17 cellular contexts compared by ENCODE assay signal in genomic region chr20:62351469-62352401, GRCh38. TPM values are rescaled to one million over a fixed set of nuclear protein-coding genes. Genes with fewer than 3 reads are reported as not detected.
A peak's percentile ranks its signal among the peaks of the same experiment; 100 is the strongest.
DNase-seq lines count a peak whose midpoint lies in the region; ATAC-seq, FAIRE-seq and TF ChIP-seq lines count a peak whose summit lies in the region.
"Had no signal": no experiment of that assay in that cellular context is flagged by ENCODE, and none has a peak within 500 bp of the region (broad histone marks: within the 10 kb centered on the region; RNA-seq: fewer than 3 reads in every experiment).

No MANE protein-coding gene starts in this region.

- peaks cover 4% of the 10 kb centered on the region for H3K36me3 Mint-ChIP-seq in T-helper 2 cell treated with Interferon-gamma antibody and Interleukin-4, amounts not matched to agents 5 μg/mL and 100 μg/mL, for 36 hours (ENCODE audit: low read depth)

- H3K4me1 ChIP-seq in heart right ventricle (peaks cover 24 to 48% (median 37%) of the 10 kb centered on the region in 9 donors), prostate gland (replicated peaks) (peaks cover 41% of the 10 kb centered on the region)

- no peak overlapping the region for H3K27ac Mint-ChIP-seq in T-helper 2 cell treated with Interferon-gamma antibody and Interleukin-4, amounts not matched to agents 5 μg/mL and 100 μg/mL, for 36 hours
- H3K27ac Mint-ChIP-seq: H9; nephron; progenitor cell of endocrine pancreas; stimulated activated memory B cell treated with anti-CD40 and anti-IgM and Interleukin-4, amounts not matched to agents 10 μg/mL and 1 μg/mL and 100 μg/mL, for 72 hours had no signal

- no peaks in the 10 kb centered on the region for H3K4me1 Mint-ChIP-seq in T-helper 2 cell treated with Interferon-gamma antibody and Interleukin-4, amounts not matched to agents 5 μg/mL and 100 μg/mL, for 36 hours (ENCODE audit: low read depth)

- no peak overlapping the region for H3K4me3 Mint-ChIP-seq in T-helper 2 cell treated with Interferon-gamma antibody and Interleukin-4, amounts not matched to agents 5 μg/mL and 100 μg/mL, for 36 hours
- H3K4me3 Mint-ChIP-seq: H9; nephron; stimulated activated memory B cell treated with anti-CD40 and anti-IgM and Interleukin-4, amounts not matched to agents 10 μg/mL and 1 μg/mL and 100 μg/mL, for 72 hours had no signal

- TF ChIP-seq POLR2A in prostate gland (IDR thresholded peaks at IDR 0.05) = no peak

- H3K27me3 ChIP-seq in heart right ventricle (peaks cover 0 to 8% (median 0%) of the 10 kb centered on the region in 7 donors), prostate gland (replicated peaks; ENCODE audit: insufficient read depth) (no peaks in the 10 kb centered on the region)
- H3K27me3 ChIP-seq: BE2C had no signal

- H3K9me3 ChIP-seq in heart right ventricle (peaks cover 0 to 9% (median 0%) of the 10 kb centered on the region in 11 donors), prostate gland (no peaks in the 10 kb centered on the region)
- H3K9me3 ChIP-seq: BE2C had no signal

- no peaks in the 10 kb centered on the region for H3K27me3 Mint-ChIP-seq in T-helper 2 cell treated with Interferon-gamma antibody and Interleukin-4, amounts not matched to agents 5 μg/mL and 100 μg/mL, for 36 hours (ENCODE audit: low read depth)
- H3K27me3 Mint-ChIP-seq: progenitor cell of endocrine pancreas; stimulated activated memory B cell treated with anti-CD40 and anti-IgM and Interleukin-4, amounts not matched to agents 10 μg/mL and 1 μg/mL and 100 μg/mL, for 72 hours had no signal

- H3K27ac ChIP-seq in VCaP (peak overlapping the region; percentile 31), heart right ventricle (peak overlapping the region in 6 of 10 donors; percentile 68 to 98 (median 85)), prostate gland (peak overlapping the region; percentile 62 to 65)
- H3K27ac ChIP-seq: KMS-11, SK-N-MC had no signal

- peaks cover 3 to 59% (median 22%) of the 10 kb centered on the region in 9 donors for H3K36me3 ChIP-seq in heart right ventricle
- H3K36me3 ChIP-seq in prostate gland = peaks cover 0 to 6% of the 10 kb centered on the region in 2 donors
- H3K36me3 ChIP-seq: BE2C had no signal

- TF ChIP-seq CTCF in VCaP (conservative IDR thresholded peaks at IDR 0.05) (no peak), heart right ventricle (IDR thresholded peaks at IDR 0.05) (no peak), prostate gland (IDR thresholded peaks at IDR 0.05) (no peak)

- peaks cover 13% of the 10 kb centered on the region for H3K9me3 Mint-ChIP-seq in T-helper 2 cell treated with Interferon-gamma antibody and Interleukin-4, amounts not matched to agents 5 μg/mL and 100 μg/mL, for 36 hours

- DNase-seq in heart right ventricle (peak in 1 of 2 donors; percentile 21), prostate gland (ENCODE audit: low spot score) (no peak), urothelium cell line (ENCODE audit: low spot score) (no peak), SIG-M5 (lab: John Stamatoyannopoulos, UW) (no peak), RKO (ENCODE audit: low spot score) (no peak)
- no peak for DNase-seq in T-helper 2 cell treated with Interferon-gamma antibody and Interleukin-4, amounts not matched to agents 5 μg/mL and 100 μg/mL, for 36 hours (ENCODE audit: low spot score)
- DNase-seq: erythroblast, H9, T-helper 9 cell had no signal

- no peak overlapping the region for H3K4me3 ChIP-seq in heart right ventricle
- no peak overlapping the region for H3K4me3 ChIP-seq in prostate gland
- H3K4me3 ChIP-seq: SK-N-MC had no signal

- peak in 1 of 8 donors; percentile 2 for ATAC-seq in heart right ventricle
- ATAC-seq: activated CD4-positive, CD25-positive, alpha-beta regulatory T cell treated with anti-CD3 and anti-CD28 coated beads, Interleukin-2, amount 50 U/mL, for 24 hours; stimulated activated memory B cell treated with anti-CD40 and anti-IgM and Interleukin-4, amounts not matched to agents 10 μg/mL and 1 μg/mL and 100 μg/mL, for 72 hours had no signal

- 92% methylated on average over 60 of the region's 60 CpGs for WGBS in heart right ventricle, 2 donors
- WGBS in prostate gland = 85% methylated on average over 60 of the region's 60 CpGs

- intact Hi-C loops in heart right ventricle (cut with DNase I) = loop anchor here in 2 of 10 donors (2.0 to 5.0 kb wide), 4 partner anchors 25 to 44 kb away; no protein-coding TSS in a partner anchor
- intact Hi-C loops in prostate gland (cut with DNase I) = loop anchor here (2.0 kb wide), 1 partner anchor 25 kb away; no protein-coding TSS in a partner anchor

- peak; percentile 85 for FAIRE-seq in urothelium cell line (lab: Jason Lieb, UNC)

RNA-seq across cellular contexts. Expression of gene LAMA5, which starts 15.4 kb away (rescaled TPM):
- total RNA-seq in heart right ventricle (100 to 1,000 TPM in 1 of 10 donors, 10 to 100 TPM in 9; 53.9 to 146 (median 67.2) TPM), prostate gland (100 to 1,000 TPM; 170 to 272 TPM)
- polyA plus RNA-seq in heart right ventricle = 100 to 1,000 TPM; 103 to 358 TPM

RNA-seq across cellular contexts. Expression of gene RPS21, which starts 35.2 kb away (rescaled TPM):
- total RNA-seq in heart right ventricle (100 to 1,000 TPM; 512 to 811 (median 576) TPM), prostate gland (1,000 to 10,000 TPM; 1,506 to 4,377 TPM)
- 1,000 to 10,000 TPM; 1,609 to 4,111 TPM for polyA plus RNA-seq in heart right ventricle

RNA-seq across cellular contexts. Expression of gene ADRM1, which starts 48.9 kb away (rescaled TPM):
- total RNA-seq in heart right ventricle (10 to 100 TPM; 67.7 to 97.0 (median 73.2) TPM), prostate gland (100 to 1,000 TPM; 149 to 207 TPM)
- polyA plus RNA-seq in heart right ventricle = 100 to 1,000 TPM in 1 of 2 donors, 10 to 100 TPM in 1; 81.9 to 192 TPM

RNA-seq across cellular contexts. Expression of gene CABLES2, which starts 55.4 kb away (rescaled TPM):
- total RNA-seq in heart right ventricle = 10 to 100 TPM in 2 of 10 donors, 1 to 10 TPM in 8; 5.6 to 11.9 (median 8.0) TPM
- 1 to 10 TPM; 2.9 to 6.9 TPM for polyA plus RNA-seq in heart right ventricle
- total RNA-seq in prostate gland = 10 to 100 TPM in 1 of 2 donors, 1 to 10 TPM in 1; 4.1 to 31.3 TPM

Comparison
In these comparisons a context has a peak if more than half of its experiments do, and no peak if none do; other contexts are left out.
1. H3K27ac ChIP-seq: peak in every context shown above with its lines; median percentile 85 in heart right ventricle; 64 in prostate gland; 31 in VCaP.